In the genomic region with DNA sequence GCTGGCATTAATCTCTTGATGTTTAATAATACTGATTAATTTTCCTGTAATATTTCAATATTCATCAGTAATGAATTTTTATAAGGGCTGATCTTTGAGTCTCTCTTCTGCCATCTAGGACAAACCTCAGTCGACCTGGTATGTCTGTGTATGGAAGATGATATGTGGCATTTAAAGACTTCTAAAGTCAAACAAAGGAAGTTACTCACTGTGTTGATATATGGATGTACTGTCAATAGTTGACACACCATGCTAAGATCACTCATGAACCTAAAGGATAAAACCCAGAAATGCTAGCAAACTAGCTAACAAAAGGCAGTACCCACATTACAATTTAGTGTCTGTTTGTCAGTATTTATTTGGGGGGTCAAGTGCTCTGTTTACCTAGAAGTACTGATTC, we compare ENCODE assay signal across 39 cellular contexts.
"Had no signal": no experiment of that assay in that cellular context is flagged by ENCODE, and none has a peak within 500 bp of the region (broad histone marks: within the 10 kb centered on the region; RNA-seq: fewer than 3 reads in every experiment).

No MANE protein-coding gene starts in this region.

- H3K4me3 ChIP-seq: adrenal gland, ascending aorta, body of pancreas, breast epithelium, cardiac muscle cell had no signal

- H3K27me3 Mint-ChIP-seq: activated naive CD4-positive, alpha-beta T cell treated with anti-CD3 and anti-CD28 coated beads, Interleukin-2, amount 10 ng/mL, durations not matched to agents 7 days and 5 days; activated naive CD4-positive, alpha-beta T cell treated with anti-CD3 and anti-CD28 coated beads, Interleukin-2, amount 50 U/mL, for 24 hours; activated naive CD8-positive, alpha-beta T cell; activated naive CD8-positive, alpha-beta T cell treated with anti-CD3 and anti-CD28 coated beads for 36 hours; activated naive CD8-positive, alpha-beta T cell treated with anti-CD3 and anti-CD28 coated beads, Interleukin-2, amount 10 ng/mL, durations not matched to agents 7 days and 5 days; activated naive CD8-positive, alpha-beta T cell treated with anti-CD3 and anti-CD28 coated beads, Interleukin-2, amount 50 U/mL, for 24 hours; activated T-helper 17 cell treated with anti-CD3 and anti-CD28 coated beads, Interleukin-2, amount 50 U/mL, for 72 hours; brain; central memory CD8-positive, alpha-beta T cell had no signal

- FAIRE-seq: astrocyte, bronchial epithelial cell, colon had no signal

- DNase-seq: activated effector memory CD4-positive, alpha-beta T cell treated with anti-CD3 and anti-CD28 coated beads, Interleukin-2, amount 50 U/mL, for 16 hours; activated effector memory CD4-positive, alpha-beta T cell treated with Interleukin-2 at 50 U/mL for 16 hours; activated gamma-delta T cell; activated gamma-delta T cell treated with Interleukin-2 at 50 U/mL for 16 hours; activated naive CD4-positive, alpha-beta T cell; activated naive CD4-positive, alpha-beta T cell treated with anti-CD3 and anti-CD28 coated beads for 36 hours; activated naive CD4-positive, alpha-beta T cell treated with anti-CD3 and anti-CD28 coated beads, Interleukin-2, amount 10 ng/mL, durations not matched to agents 7 days and 5 days; activated naive CD4-positive, alpha-beta T cell treated with anti-CD3 and anti-CD28 coated beads, Interleukin-2, amount 50 U/mL, for 16 hours; activated naive CD4-positive, alpha-beta T cell treated with Interleukin-2 at 50 U/mL for 16 hours; activated naive CD8-positive, alpha-beta T cell treated with anti-CD3 and anti-CD28 coated beads for 36 hours; activated naive CD8-positive, alpha-beta T cell treated with anti-CD3 and anti-CD28 coated beads, Interleukin-2, amount 10 ng/mL, durations not matched to agents 7 days and 5 days; activated naive CD8-positive, alpha-beta T cell treated with anti-CD3 and anti-CD28 coated beads, Interleukin-2, amount 50 U/mL, for 24 hours; activated T-cell treated with anti-CD3 and anti-CD28 coated beads, Interleukin-2, amount 50 U/mL, for 4 hours; activated T-cell treated with anti-CD3 and anti-CD28 coated beads, Interleukin-2, amount 50 U/mL, for 48 hours; activated T-cell treated with anti-CD3 and anti-CD28 coated beads, Interleukin-2, amount 50 U/mL, for 72 hours; adrenal gland; amniotic stem cell; amygdala; anterior cingulate cortex; aorta; body of pancreas; brain microvascular endothelial cell; caudate nucleus; central memory CD4-positive, alpha-beta T cell; cerebellar nuclear complex had no signal

- H3K9me3 ChIP-seq: adrenal gland, ascending aorta, body of pancreas, breast epithelium had no signal

- H3K36me3 ChIP-seq: adrenal gland, ascending aorta, brain microvascular endothelial cell, breast epithelium, cardiac muscle cell had no signal

- H3K4me3 Mint-ChIP-seq: activated naive CD4-positive, alpha-beta T cell treated with anti-CD3 and anti-CD28 coated beads for 36 hours; activated naive CD4-positive, alpha-beta T cell treated with anti-CD3 and anti-CD28 coated beads, Interleukin-2, amount 10 ng/mL, durations not matched to agents 7 days and 5 days; activated naive CD4-positive, alpha-beta T cell treated with anti-CD3 and anti-CD28 coated beads, Interleukin-2, amount 50 U/mL, for 24 hours; activated naive CD8-positive, alpha-beta T cell; activated naive CD8-positive, alpha-beta T cell treated with anti-CD3 and anti-CD28 coated beads for 36 hours; activated naive CD8-positive, alpha-beta T cell treated with anti-CD3 and anti-CD28 coated beads, Interleukin-2, amount 10 ng/mL, durations not matched to agents 7 days and 5 days; activated naive CD8-positive, alpha-beta T cell treated with anti-CD3 and anti-CD28 coated beads, Interleukin-2, amount 50 U/mL, for 24 hours; activated T-cell treated with anti-CD3 and anti-CD28 coated beads, Interleukin-2, amount 50 U/mL, for 4 hours; activated T-cell treated with anti-CD3 and anti-CD28 coated beads, Interleukin-2, amount 50 U/mL, for 72 hours; activated T-helper 1 cell treated with anti-CD3 and anti-CD28 coated beads, Interleukin-12 subunit alpha, Interleukin-12 subunit beta, Interleukin-2, Interleukin-4 antibody, amounts not matched to agents 30 ng/mL and 10 ng/mL and 1 ng/mL, durations not matched to agents 14 hours and 24 hours and 36 hours; activated T-helper 17 cell treated with anti-CD3 and anti-CD28 coated beads, Interleukin-2, amount 50 U/mL, for 72 hours; brain; central memory CD8-positive, alpha-beta T cell had no signal

- H3K4me1 ChIP-seq: adrenal gland, ascending aorta, body of pancreas, breast epithelium had no signal

- H3K9me3 Mint-ChIP-seq: activated naive CD4-positive, alpha-beta T cell treated with anti-CD3 and anti-CD28 coated beads for 36 hours; activated naive CD4-positive, alpha-beta T cell treated with anti-CD3 and anti-CD28 coated beads, Interleukin-2, amount 10 ng/mL, durations not matched to agents 7 days and 5 days; activated naive CD4-positive, alpha-beta T cell treated with anti-CD3 and anti-CD28 coated beads, Interleukin-2, amount 50 U/mL, for 72 hours; activated naive CD8-positive, alpha-beta T cell treated with anti-CD3 and anti-CD28 coated beads, Interleukin-2, amount 10 ng/mL, durations not matched to agents 7 days and 5 days; activated T-cell treated with anti-CD3 and anti-CD28 coated beads, Interleukin-2, amount 50 U/mL, for 72 hours; activated T-helper 1 cell treated with anti-CD3 and anti-CD28 coated beads, Interleukin-12 subunit alpha, Interleukin-12 subunit beta, Interleukin-2, Interleukin-4 antibody, amounts not matched to agents 30 ng/mL and 10 ng/mL and 1 ng/mL, durations not matched to agents 14 hours and 24 hours and 36 hours; activated T-helper 2 cell treated with anti-CD3 and anti-CD28 coated beads, Interferon-gamma antibody, Interleukin-2, Interleukin-4, amounts not matched to agents 10 μg/mL and 5 μg/mL and 100 μg/mL, durations not matched to agents 14 hours and 24 hours and 36 hours; brain had no signal

- H3K27ac Mint-ChIP-seq: activated naive CD4-positive, alpha-beta T cell treated with anti-CD3 and anti-CD28 coated beads for 36 hours; activated naive CD4-positive, alpha-beta T cell treated with anti-CD3 and anti-CD28 coated beads, Interleukin-2, amount 10 ng/mL, durations not matched to agents 7 days and 5 days; activated naive CD4-positive, alpha-beta T cell treated with anti-CD3 and anti-CD28 coated beads, Interleukin-2, amount 50 U/mL, for 24 hours; activated naive CD4-positive, alpha-beta T cell treated with anti-CD3 and anti-CD28 coated beads, Interleukin-2, amount 50 U/mL, for 72 hours; activated naive CD8-positive, alpha-beta T cell; activated naive CD8-positive, alpha-beta T cell treated with anti-CD3 and anti-CD28 coated beads for 36 hours; activated naive CD8-positive, alpha-beta T cell treated with anti-CD3 and anti-CD28 coated beads, Interleukin-2, amount 10 ng/mL, durations not matched to agents 7 days and 5 days; activated naive CD8-positive, alpha-beta T cell treated with anti-CD3 and anti-CD28 coated beads, Interleukin-2, amount 50 U/mL, for 24 hours; activated T-cell treated with anti-CD3 and anti-CD28 coated beads, Interleukin-2, amount 50 U/mL, for 72 hours; activated T-helper 1 cell treated with anti-CD3 and anti-CD28 coated beads, Interleukin-12 subunit alpha, Interleukin-12 subunit beta, Interleukin-2, Interleukin-4 antibody, amounts not matched to agents 30 ng/mL and 10 ng/mL and 1 ng/mL, durations not matched to agents 14 hours and 24 hours and 36 hours; activated T-helper 17 cell treated with anti-CD3 and anti-CD28 coated beads, Interleukin-2, amount 50 U/mL, for 72 hours; activated T-helper 2 cell treated with anti-CD3 and anti-CD28 coated beads, Interferon-gamma antibody, Interleukin-2, Interleukin-4, amounts not matched to agents 10 μg/mL and 5 μg/mL and 100 μg/mL, durations not matched to agents 14 hours and 24 hours and 36 hours; brain had no signal

- ATAC-seq: activated naive CD4-positive, alpha-beta T cell treated with anti-CD3 and anti-CD28 coated beads, Interleukin-2, amount 50 U/mL, for 72 hours; activated naive CD8-positive, alpha-beta T cell treated with anti-CD3 and anti-CD28 coated beads, Interleukin-2, amount 50 U/mL, for 24 hours; activated T-cell treated with anti-CD3 and anti-CD28 coated beads, Interleukin-2, amount 50 U/mL, for 4 hours; activated T-cell treated with anti-CD3 and anti-CD28 coated beads, Interleukin-2, amount 50 U/mL, for 72 hours; activated T-helper 17 cell treated with anti-CD3 and anti-CD28 coated beads, Interleukin-2, amount 50 U/mL, for 72 hours; body of pancreas had no signal

- H3K27me3 ChIP-seq: adrenal gland, ascending aorta, body of pancreas, brain microvascular endothelial cell, breast epithelium, cardiac muscle cell had no signal

- H3K4me1 Mint-ChIP-seq: activated naive CD4-positive, alpha-beta T cell treated with anti-CD3 and anti-CD28 coated beads, Interleukin-2, amount 10 ng/mL, durations not matched to agents 7 days and 5 days; activated naive CD4-positive, alpha-beta T cell treated with anti-CD3 and anti-CD28 coated beads, Interleukin-2, amount 50 U/mL, for 24 hours; activated naive CD8-positive, alpha-beta T cell treated with anti-CD3 and anti-CD28 coated beads for 36 hours; activated naive CD8-positive, alpha-beta T cell treated with anti-CD3 and anti-CD28 coated beads, Interleukin-2, amount 10 ng/mL, durations not matched to agents 7 days and 5 days; activated naive CD8-positive, alpha-beta T cell treated with anti-CD3 and anti-CD28 coated beads, Interleukin-2, amount 50 U/mL, for 24 hours; activated T-helper 17 cell treated with anti-CD3 and anti-CD28 coated beads, Interleukin-2, amount 50 U/mL, for 72 hours; brain; central memory CD8-positive, alpha-beta T cell had no signal

- H3K36me3 Mint-ChIP-seq: activated naive CD4-positive, alpha-beta T cell treated with anti-CD3 and anti-CD28 coated beads, Interleukin-2, amount 10 ng/mL, durations not matched to agents 7 days and 5 days; activated naive CD4-positive, alpha-beta T cell treated with anti-CD3 and anti-CD28 coated beads, Interleukin-2, amount 50 U/mL, for 24 hours; activated naive CD4-positive, alpha-beta T cell treated with anti-CD3 and anti-CD28 coated beads, Interleukin-2, amount 50 U/mL, for 72 hours; activated naive CD8-positive, alpha-beta T cell; activated naive CD8-positive, alpha-beta T cell treated with anti-CD3 and anti-CD28 coated beads for 36 hours; activated naive CD8-positive, alpha-beta T cell treated with anti-CD3 and anti-CD28 coated beads, Interleukin-2, amount 10 ng/mL, durations not matched to agents 7 days and 5 days; brain had no signal

- H3K27ac ChIP-seq: adrenal gland, ascending aorta, body of pancreas, brain microvascular endothelial cell, breast epithelium, cardiac muscle cell had no signal
